In the genomic region with DNA sequence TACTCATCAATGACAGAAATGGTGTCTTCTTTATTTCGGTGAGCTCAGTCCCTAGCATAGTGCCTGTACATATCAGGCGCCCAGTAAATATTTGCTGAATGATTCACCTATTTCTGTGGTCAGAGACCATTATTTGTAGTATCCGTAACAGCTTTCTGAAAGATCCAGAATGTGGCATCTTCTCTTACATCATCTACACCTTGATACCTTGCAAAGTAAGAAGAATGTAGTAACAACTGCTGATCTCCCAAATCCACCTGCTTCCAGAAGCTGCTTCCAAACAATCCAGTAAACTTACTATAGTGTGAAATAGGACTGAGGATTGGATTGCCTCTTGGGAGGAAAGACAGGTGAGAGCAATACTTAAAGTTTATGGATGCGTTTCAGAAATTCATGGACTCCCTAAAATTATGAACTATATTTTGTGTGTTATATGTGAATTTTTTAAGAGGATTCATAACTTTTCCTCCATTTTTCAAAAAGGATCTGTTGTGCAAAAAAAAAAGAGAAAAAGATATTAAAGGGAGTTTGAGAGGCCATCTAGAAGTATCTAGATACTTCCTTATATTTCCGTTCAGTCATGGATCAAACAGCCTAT, we compare ENCODE assay signal across 8 cellular contexts. TPM values are rescaled to one million over a fixed set of nuclear protein-coding genes. Genes with fewer than 3 reads are reported as not detected.
DNase-seq lines count a peak whose midpoint lies in the region; ATAC-seq and TF ChIP-seq lines count a peak whose summit lies in the region.

No MANE protein-coding gene starts in this region.

- CTCF ChIA-PET in activated CD8-positive, alpha-beta memory T cell treated with anti-CD3 and anti-CD28 coated beads, Interleukin-2, amount 10 ng/mL, durations not matched to agents 7 days and 5 days (lab: Charles Lee), result interaction anchor here (0.6 to 3.0 kb wide), 16 partner anchors 8 to 623 kb away, joined by 3 to 16 read pairs (median 4); partner anchors contain the start of genes DTNB, KIF3C and RAB10

- H3K4me3 ChIP-seq in gastroesophageal sphincter, result peak overlapping the region in 1 of 2 donors; percentile 85

- H3K36me3 ChIP-seq in gastroesophageal sphincter, result peaks cover 0 to 5% of the 10 kb centered on the region in 2 donors

- no peak for TF ChIP-seq CTCF in gastroesophageal sphincter (IDR thresholded peaks at IDR 0.05)

- no peak for TF ChIP-seq POLR2A in gastroesophageal sphincter (IDR thresholded peaks at IDR 0.05)

- peak overlapping the region in 3 of 4 donors; percentile 94 to 98 (median 97) for H3K27ac ChIP-seq in gastroesophageal sphincter

- no peaks in the 10 kb centered on the region for H3K27me3 Mint-ChIP-seq in activated CD8-positive, alpha-beta memory T cell treated with anti-CD3 and anti-CD28 coated beads, Interleukin-2, amount 10 ng/mL, durations not matched to agents 7 days and 5 days
- H3K27me3 Mint-ChIP-seq in T-helper 17 cell, result no peaks in the 10 kb centered on the region
- H3K27me3 Mint-ChIP-seq in stimulated activated memory B cell treated with anti-CD40 and anti-IgM and Interleukin-4, amounts not matched to agents 10 μg/mL and 1 μg/mL and 100 μg/mL, for 72 hours, result no peaks in the 10 kb centered on the region

- H3K4me1 ChIP-seq in gastroesophageal sphincter, result peaks cover 2 to 27% (median 8%) of the 10 kb centered on the region in 3 donors

- 89 to 93% methylated on average over 5 of the region's 5 CpGs for WGBS in gastroesophageal sphincter (ENCODE audit: low coverage in 1 of 2), 2 donors

- H3K9me3 Mint-ChIP-seq in activated CD8-positive, alpha-beta memory T cell treated with anti-CD3 and anti-CD28 coated beads, Interleukin-2, amount 10 ng/mL, durations not matched to agents 7 days and 5 days (ENCODE audit: low read depth), result no peaks in the 10 kb centered on the region
- H3K9me3 Mint-ChIP-seq in stimulated activated memory B cell treated with anti-CD40 and anti-IgM and Interleukin-4, amounts not matched to agents 10 μg/mL and 1 μg/mL and 100 μg/mL, for 72 hours, result no peaks in the 10 kb centered on the region

- DNase-seq in activated CD8-positive, alpha-beta memory T cell treated with anti-CD3 and anti-CD28 coated beads, Interleukin-2, amount 10 ng/mL, durations not matched to agents 7 days and 5 days, result no peak
- DNase-seq in activated CD8-positive, alpha-beta memory T cell treated with anti-CD3 and anti-CD28 coated beads for 24 hours, result no peak
- DNase-seq in T-helper 17 cell, result no peak

- H3K9me3 ChIP-seq in T-helper 17 cell (ENCODE audit: control insufficient read depth, low read length, poor library complexity, severe bottlenecking), result no peaks in the 10 kb centered on the region
- H3K9me3 ChIP-seq in gastroesophageal sphincter, result no peaks in the 10 kb centered on the region

- no peak for TF ChIP-seq EP300 in gastroesophageal sphincter (IDR thresholded peaks at IDR 0.05)

- H3K4me1 Mint-ChIP-seq in activated CD8-positive, alpha-beta memory T cell treated with anti-CD3 and anti-CD28 coated beads, Interleukin-2, amount 10 ng/mL, durations not matched to agents 7 days and 5 days, result peaks cover 38% of the 10 kb centered on the region
- H3K4me1 Mint-ChIP-seq in T-helper 17 cell, result peaks cover 21% of the 10 kb centered on the region
- peaks cover 29% of the 10 kb centered on the region for H3K4me1 Mint-ChIP-seq in stimulated activated memory B cell treated with anti-CD40 and anti-IgM and Interleukin-4, amounts not matched to agents 10 μg/mL and 1 μg/mL and 100 μg/mL, for 72 hours

- H3K27ac Mint-ChIP-seq in activated CD8-positive, alpha-beta memory T cell treated with anti-CD3 and anti-CD28 coated beads, Interleukin-2, amount 10 ng/mL, durations not matched to agents 7 days and 5 days, result peak overlapping the region; percentile 98
- peak overlapping the region; percentile 95 for H3K27ac Mint-ChIP-seq in T-helper 17 cell
- H3K27ac Mint-ChIP-seq in stimulated activated memory B cell treated with anti-CD40 and anti-IgM and Interleukin-4, amounts not matched to agents 10 μg/mL and 1 μg/mL and 100 μg/mL, for 72 hours, result peak overlapping the region; percentile 93

- peaks cover 19% of the 10 kb centered on the region for H3K27me3 ChIP-seq in gastroesophageal sphincter

- H3K4me3 Mint-ChIP-seq in activated CD8-positive, alpha-beta memory T cell treated with anti-CD3 and anti-CD28 coated beads, Interleukin-2, amount 10 ng/mL, durations not matched to agents 7 days and 5 days, result peak overlapping the region; percentile 98
- peak overlapping the region; percentile 96 for H3K4me3 Mint-ChIP-seq in T-helper 17 cell
- peak overlapping the region; percentile 91 for H3K4me3 Mint-ChIP-seq in stimulated activated memory B cell treated with anti-CD40 and anti-IgM and Interleukin-4, amounts not matched to agents 10 μg/mL and 1 μg/mL and 100 μg/mL, for 72 hours

- H3K36me3 Mint-ChIP-seq in activated CD8-positive, alpha-beta memory T cell treated with anti-CD3 and anti-CD28 coated beads, Interleukin-2, amount 10 ng/mL, durations not matched to agents 7 days and 5 days, result peaks cover 6% of the 10 kb centered on the region
- peaks cover 2% of the 10 kb centered on the region for H3K36me3 Mint-ChIP-seq in T-helper 17 cell (ENCODE audit: low read depth)
- H3K36me3 Mint-ChIP-seq in stimulated activated memory B cell treated with anti-CD40 and anti-IgM and Interleukin-4, amounts not matched to agents 10 μg/mL and 1 μg/mL and 100 μg/mL, for 72 hours, result peaks cover 5% of the 10 kb centered on the region

- no peak for ATAC-seq in activated CD8-positive, alpha-beta memory T cell treated with anti-CD3 and anti-CD28 coated beads, Interleukin-2, amount 10 ng/mL, durations not matched to agents 7 days and 5 days
- ATAC-seq in T-helper 17 cell (no peak), gastroesophageal sphincter (no peak), GM18861 (IDR thresholded peaks at IDR 0.05; ENCODE audit: unreplicated experiment) (no peak), HG03460 (IDR thresholded peaks at IDR 0.05; ENCODE audit: unreplicated experiment) (no peak)
- no peak for ATAC-seq in stimulated activated memory B cell treated with anti-CD40 and anti-IgM and Interleukin-4, amounts not matched to agents 10 μg/mL and 1 μg/mL and 100 μg/mL, for 72 hours
- no peak for ATAC-seq in activated CD4-positive, CD25-positive, alpha-beta regulatory T cell treated with anti-CD3 and anti-CD28 coated beads, Interleukin-2, amount 50 U/mL, for 24 hours

RNA-seq across cellular contexts. Expression of gene ASXL2, which starts 0.9 kb away (rescaled TPM):
- total RNA-seq in activated CD8-positive, alpha-beta memory T cell treated with anti-CD3 and anti-CD28 coated beads, Interleukin-2, amount 10 ng/mL, durations not matched to agents 7 days and 5 days, result 10 to 100 TPM; 56.1 to 62.0 TPM
- total RNA-seq in T-helper 17 cell (10 to 100 TPM; 33.7 to 33.9 TPM), gastroesophageal sphincter (10 to 100 TPM; 13.3 to 26.7 (median 16.8) TPM)
